Comparison of ENCODE assay signal across 23 cellular contexts in the genomic region with DNA sequence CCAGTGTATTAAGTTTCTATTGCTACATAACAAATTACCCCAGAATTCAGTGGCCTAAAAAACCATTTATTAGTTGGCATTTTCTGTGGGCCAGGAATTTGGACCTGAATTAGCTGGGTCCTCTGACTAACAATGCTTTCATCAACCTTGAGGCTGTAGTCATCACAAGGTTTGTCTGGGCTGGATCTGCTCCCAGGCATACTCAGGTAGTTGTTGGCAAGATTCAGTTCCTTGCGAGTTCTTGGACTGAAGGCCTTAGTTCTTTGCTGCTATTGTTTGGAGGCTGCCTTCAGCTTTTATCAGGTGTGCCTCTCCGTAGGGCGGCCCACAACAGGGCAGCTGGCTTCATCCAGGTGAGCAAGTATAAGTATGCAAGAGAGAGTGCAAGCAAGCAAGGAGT. TPM values are rescaled to one million over a fixed set of nuclear protein-coding genes. Genes with fewer than 3 reads are reported as not detected.
DNase-seq lines count a peak whose midpoint lies in the region; ATAC-seq, FAIRE-seq and TF ChIP-seq lines count a peak whose summit lies in the region.
"Had no signal": no experiment of that assay in that cellular context is flagged by ENCODE, and none has a peak within 500 bp of the region (broad histone marks: within the 10 kb centered on the region; RNA-seq: fewer than 3 reads in every experiment).

No MANE protein-coding gene starts in this region.

- H3K9me2 ChIP-seq in PC-3 (replicated peaks; ENCODE audit: low read length) = no peaks in the 10 kb centered on the region

- POLR2A ChIA-PET in PC-3 (lab: Charles Lee; ENCODE audit: unreplicated experiment) = interaction anchor here (0.5 to 0.6 kb wide), 2 partner anchors 22 to 31 kb away, joined by 3 read pairs; a partner anchor contains a TSS

- CTCF ChIA-PET in PC-3 (lab: Charles Lee) = no interaction called here
- CTCF ChIA-PET in mammary epithelial cell (lab: Charles Lee; ENCODE audit: low non-redundant PET) = interaction anchor here (0.6 kb wide), 1 partner anchor 33 kb away, joined by 3 read pairs; no protein-coding TSS in a partner anchor

- H3K9me3 ChIP-seq in PC-3 (ENCODE audit: low read length) (no peaks in the 10 kb centered on the region), mammary epithelial cell (replicated peaks; ENCODE audit: insufficient read depth, low read length) (no peaks in the 10 kb centered on the region), keratinocyte (ENCODE audit: control insufficient read depth, low read depth, low read length) (no peaks in the 10 kb centered on the region)
- H3K9me3 ChIP-seq: SJSA1 had no signal

- H3K27ac ChIP-seq in PC-3 (ENCODE audit: low read length) (peak overlapping the region; percentile 41), mammary epithelial cell (ENCODE audit: insufficient read depth, low read depth, low read length) (peak overlapping the region; percentile 89), keratinocyte (ENCODE audit: control insufficient read depth, insufficient read depth, low read length) (peak overlapping the region; percentile 52)
- H3K27ac ChIP-seq: SJSA1 had no signal

- dilution Hi-C loops in mammary epithelial cell (cut with HindIII; ENCODE audit: low sequenced_read_pairs) (no loop called here), keratinocyte (cut with MboI; ENCODE audit: extremely low pct_ligation_motif_present, low sequenced_read_pairs) (no loop called here)

- no peaks in the 10 kb centered on the region for H3K9me1 ChIP-seq in keratinocyte (ENCODE audit: control insufficient read depth, extremely low read depth, insufficient read depth, low read length)

- FAIRE-seq in keratinocyte (lab: Jason Lieb, UNC) = peak; percentile 98
- FAIRE-seq: GM12878, H1 had no signal

- TF ChIP-seq CTCF in PC-3 (conservative IDR thresholded peaks at IDR 0.05; ENCODE audit: low read depth, low read length) (no peak), mammary epithelial cell (conservative IDR thresholded peaks at IDR 0.05 in 1 of 2, IDR thresholded peaks at IDR 0.05 in 1 of 2; ENCODE audit: extremely low read depth in 1 of 2, insufficient read depth in 1 of 2, low read depth in 1 of 2, low read length in 2 of 2) (no peak), keratinocyte (optimal IDR thresholded peaks at IDR 0.05 in 1 of 3, IDR thresholded peaks at IDR 0.05 in 1 of 3, conservative IDR thresholded peaks at IDR 0.05 in 1 of 3; ENCODE audit: extremely low read depth in 1 of 3, insufficient read depth in 2 of 3, low read length in 3 of 3) (no peak)

- H3F3A ChIP-seq in PC-3 (ENCODE audit: low read length, unreplicated experiment) = no peaks in the 10 kb centered on the region

- H4K20me1 ChIP-seq in PC-3 (ENCODE audit: low read length) = no peaks in the 10 kb centered on the region
- no peaks in the 10 kb centered on the region for H4K20me1 ChIP-seq in mammary epithelial cell (ENCODE audit: insufficient read depth, low read length)
- no peaks in the 10 kb centered on the region for H4K20me1 ChIP-seq in keratinocyte (ENCODE audit: control insufficient read depth, extremely low read depth, insufficient read depth, low read length)

- WGBS in mammary epithelial cell (ENCODE audit: low coverage, missing lambda C conversion rate) = 4% methylated on average over 3 of the region's 3 CpGs

- intact Hi-C loops in PC-3 (cut with micrococcal nuclease) (no loop called here), mammary epithelial cell (cut with micrococcal nuclease) (no loop called here)

- ATAC-seq in PC-3 (peak; percentile 83), GM18870 (IDR thresholded peaks at IDR 0.05; ENCODE audit: unreplicated experiment) (no peak), GM18873 (IDR thresholded peaks at IDR 0.05; ENCODE audit: low FRiP score, unreplicated experiment) (no peak)
- ATAC-seq: GM12878, HCT116 had no signal

- H3K36me3 ChIP-seq in PC-3 (ENCODE audit: low read depth, low read length) (no peaks in the 10 kb centered on the region), mammary epithelial cell (ENCODE audit: insufficient read depth, low read length) (no peaks in the 10 kb centered on the region), keratinocyte (ENCODE audit: control insufficient read depth in 2 of 2, extremely low read depth in 1 of 2, insufficient read depth in 2 of 2, low read length in 2 of 2) (no peaks in the 10 kb centered on the region)
- H3K36me3 ChIP-seq: SJSA1 had no signal

- H3K4me1 ChIP-seq in PC-3 (ENCODE audit: insufficient read depth, low read length) (peaks cover 45% of the 10 kb centered on the region), mammary epithelial cell (ENCODE audit: insufficient read depth, low read length) (peaks cover 27% of the 10 kb centered on the region), keratinocyte (ENCODE audit: control insufficient read depth, extremely low read depth, insufficient read depth, low read length) (peaks cover 23% of the 10 kb centered on the region)
- H3K4me1 ChIP-seq: SJSA1 had no signal

- no peak overlapping the region for H2AFZ ChIP-seq in PC-3 (ENCODE audit: low read length)
- peak overlapping the region; percentile 75 for H2AFZ ChIP-seq in mammary epithelial cell (ENCODE audit: low read depth, low read length)
- peak overlapping the region; percentile 63 for H2AFZ ChIP-seq in keratinocyte (ENCODE audit: control insufficient read depth, low read length)

- BruUV-seq in PC-3 (replicated peaks; lab: Mats Ljungman, UMichigan) (no TSS peak), mammary epithelial cell (replicated peaks; lab: Mats Ljungman, UMichigan) (no TSS peak)

- in situ Hi-C loops in mammary epithelial cell (cut with MboI; ENCODE audit: low sequenced_read_pairs in 2 of 2) = no loop called here

- H3K9ac ChIP-seq in PC-3 (ENCODE audit: low read length) (no peak overlapping the region), mammary epithelial cell (ENCODE audit: insufficient read depth, low read length) (no peak overlapping the region), keratinocyte (ENCODE audit: control insufficient read depth, extremely low read depth, insufficient read depth, low read length) (no peak overlapping the region)

- H3K27me3 ChIP-seq in PC-3 (ENCODE audit: low read length) (no peaks in the 10 kb centered on the region), mammary epithelial cell (ENCODE audit: insufficient read depth, low read length) (no peaks in the 10 kb centered on the region), keratinocyte (ENCODE audit: control insufficient read depth, extremely low read depth, insufficient read depth, low read length) (no peaks in the 10 kb centered on the region)
- H3K27me3 ChIP-seq: SJSA1 had no signal

- H3K79me2 ChIP-seq in PC-3 (ENCODE audit: low read length) (no peaks in the 10 kb centered on the region), mammary epithelial cell (ENCODE audit: insufficient read depth, low read length) (no peaks in the 10 kb centered on the region), keratinocyte (ENCODE audit: control insufficient read depth, insufficient read depth, low read length) (no peaks in the 10 kb centered on the region)

- H3K4me2 ChIP-seq in PC-3 (ENCODE audit: low read length) = no peak overlapping the region
- H3K4me2 ChIP-seq in mammary epithelial cell (ENCODE audit: insufficient read depth, low read depth, low read length) = peak overlapping the region; percentile 4
- H3K4me2 ChIP-seq in keratinocyte (ENCODE audit: control insufficient read depth, extremely low read depth, insufficient read depth, low read depth, low read length) = peak overlapping the region; percentile 30

- H3K4me3 ChIP-seq in PC-3 (ENCODE audit: low read length) (no peak overlapping the region), mammary epithelial cell (replicated peaks in 1 of 3; ENCODE audit: insufficient read depth in 1 of 3, low read depth in 2 of 3, low read length in 3 of 3) (no peak overlapping the region), keratinocyte (ENCODE audit: control insufficient read depth in 2 of 3, extremely low read depth in 1 of 3, insufficient read depth in 2 of 3, low read depth in 1 of 3, low read length in 3 of 3) (no peak overlapping the region)
- H3K4me3 ChIP-seq: GM12878, SJSA1 had no signal

- DNase-seq in PC-3 (peak; percentile 84), mammary epithelial cell (peak; percentile 99), keratinocyte (ENCODE audit: low read depth, low spot score) (peak; percentile 70), DMS 273 treated with DMSO at 0.1 percent for 48 hours (lab: John Stamatoyannopoulos, UW) (no peak), NCI-H146 treated with DMSO at 0.1 percent for 48 hours (lab: John Stamatoyannopoulos, UW; ENCODE audit: unreplicated experiment) (no peak)
- DNase-seq: C1 segment of cervical spinal cord; CD4-positive, alpha-beta memory T cell; COR-L47; GDM1; NCI-H1092 treated with DMSO at 0.1 percent for 48 hours; NCI-H1436; NCI-H187 treated with DMSO at 0.1 percent for 48 hours; NCI-H2171 treated with DMSO at 0.1 percent for 48 hours; NCI-H345; NCI-H524; NCI-H774; Right ventricle myocardium superior had no signal

RNA-seq across cellular contexts. Expression of a gene that starts 31.4 kb away (rescaled TPM):
- total RNA-seq in PC-3 (2014; rRNA removed) (21.0 and 21.6 TPM in 2 replicates), mammary epithelial cell (10 to 100 TPM in 1 of 2 donors, under 1 TPM in 1; 0.67 to 24.1 TPM)
- polyA plus RNA-seq in mammary epithelial cell (12.3 TPM), keratinocyte (1.2 to 11.2 TPM (median 5.7 TPM) in 3 replicates)
- polyA minus RNA-seq in mammary epithelial cell (15.2 TPM), keratinocyte (0.23 to 8.2 TPM (median 0.63 TPM) in 3 replicates)
- polyA plus RNA-seq in keratinocyte (2011; ENCODE audit: low read depth) = not detected
- 1.8 and 2.8 TPM in 2 replicates for polyA plus RNA-seq in keratinocyte (2011; cell fraction: cytosol; rRNA removed)
- polyA plus RNA-seq in keratinocyte (2011; cell fraction: nucleus; rRNA removed) = 0.87 and 1.6 TPM in 2 replicates
- polyA plus RNA-seq in keratinocyte (2012; ENCODE audit: low replicate concordance) = 0.11 and 5.6 TPM in 2 replicates
- polyA minus RNA-seq in keratinocyte (2011; cell fraction: cytosol; rRNA and poly(A)+ RNA removed) = 2.1 TPM
- polyA minus RNA-seq in keratinocyte (2011; cell fraction: nucleus; rRNA and poly(A)+ RNA removed) = 0.84 and 1.2 TPM in 2 replicates
- total RNA-seq: CD4-positive, alpha-beta memory T cell had no signal
- polyA plus RNA-seq: CD4-positive, alpha-beta memory T cell had no signal

Comparison
In these comparisons a context has a peak if more than half of its experiments do, and no peak if none do; other contexts are left out.
1. DNase-seq: peak in PC-3 (single experiment), mammary epithelial cell (single experiment) and keratinocyte (single experiment); none in DMS 273 treated with DMSO at 0.1 percent for 48 hours (single experiment) and NCI-H146 treated with DMSO at 0.1 percent for 48 hours (single experiment).
2. Peak in every context shown above with its lines, with median percentiles within 50 percentile points of each other: H3K27ac ChIP-seq.